8 cellular contexts compared by ENCODE assay signal in genomic region chr17:73156166-73156840, GRCh38. TPM values are rescaled to one million over a fixed set of nuclear protein-coding genes. Genes with fewer than 3 reads are reported as not detected.
DNase-seq lines count a peak whose midpoint lies in the region; ATAC-seq and TF ChIP-seq lines count a peak whose summit lies in the region.

No MANE protein-coding gene starts in this region.

- H3K4me1 ChIP-seq in PC-3 (ENCODE audit: insufficient read depth, low read length) (peaks cover 3% of the 10 kb centered on the region; the same call in 1 of the 2 replicates), foreskin keratinocyte (no peaks in the 10 kb centered on the region), osteoblast (ENCODE audit: insufficient read depth, low read length) (no peaks in the 10 kb centered on the region), tibial nerve (peaks cover 0 to 17% (median 0%) of the 10 kb centered on the region in 4 donors)

- no peaks in the 10 kb centered on the region for H3K9me3 Mint-ChIP-seq in activated T-helper 1 cell treated with anti-CD3 and anti-CD28 coated beads, Interleukin-12 subunit alpha, Interleukin-12 subunit beta, Interleukin-2, Interleukin-4 antibody, amounts not matched to agents 30 ng/mL and 10 ng/mL and 1 ng/mL, durations not matched to agents 14 hours and 24 hours and 36 hours

- H3K27ac ChIP-seq in PC-3 (ENCODE audit: low read length) (no peak overlapping the region), foreskin keratinocyte (no peak overlapping the region), osteoblast (ENCODE audit: low read depth, low read length) (no peak overlapping the region), tibial nerve (no peak overlapping the region)

- H3K4me2 ChIP-seq in PC-3 (ENCODE audit: low read length) (peak overlapping the region; percentile 52), osteoblast (ENCODE audit: insufficient read depth, low read length) (peak overlapping the region; percentile 49)

- H3K9me3 ChIP-seq in PC-3 (ENCODE audit: low read length), result no peaks in the 10 kb centered on the region
- no peaks in the 10 kb centered on the region for H3K9me3 ChIP-seq in osteoblast (ENCODE audit: low read depth, low read length)
- H3K9me3 ChIP-seq in tibial nerve, result no peaks in the 10 kb centered on the region

- H3K27me3 ChIP-seq in PC-3 (ENCODE audit: low read length) (0 out of 2 replicates have a peak, but pooled peaks cover 3% of the 10 kb centered on the region), foreskin keratinocyte (peaks cover 18% of the 10 kb centered on the region), osteoblast (ENCODE audit: insufficient read depth, low read length) (peaks cover 9% of the 10 kb centered on the region), tibial nerve (peaks cover 0 to 19% of the 10 kb centered on the region in 2 donors)

- H3K4me1 Mint-ChIP-seq in activated T-helper 1 cell treated with anti-CD3 and anti-CD28 coated beads, Interleukin-12 subunit alpha, Interleukin-12 subunit beta, Interleukin-2, Interleukin-4 antibody, amounts not matched to agents 30 ng/mL and 10 ng/mL and 1 ng/mL, durations not matched to agents 14 hours and 24 hours and 36 hours (ENCODE audit: low read depth), result no peaks in the 10 kb centered on the region

- 21 to 29% methylated on average over 22 of the region's 22 CpGs for WGBS in tibial nerve, 2 donors

- no peak overlapping the region for H3K27ac Mint-ChIP-seq in activated T-helper 1 cell treated with anti-CD3 and anti-CD28 coated beads, Interleukin-12 subunit alpha, Interleukin-12 subunit beta, Interleukin-2, Interleukin-4 antibody, amounts not matched to agents 30 ng/mL and 10 ng/mL and 1 ng/mL, durations not matched to agents 14 hours and 24 hours and 36 hours

- POLR2A ChIA-PET in PC-3 (lab: Charles Lee; ENCODE audit: unreplicated experiment), result interaction anchor here (0.6 kb wide), 1 partner anchor 8 kb away, joined by 22 read pairs; no protein-coding TSS in a partner anchor

- no TSS peak for BruUV-seq in PC-3 (replicated peaks; lab: Mats Ljungman, UMichigan)

- no peak overlapping the region for H3K9ac ChIP-seq in PC-3 (ENCODE audit: low read length)

- DNase-seq in DMS 273 (lab: John Stamatoyannopoulos, UW; ENCODE audit: unreplicated experiment), result peak; percentile 96
- peak; percentile 58 for DNase-seq in HK-2 (ENCODE audit: unreplicated experiment)
- peak; percentile 77 for DNase-seq in PC-3
- peak; percentile 35 for DNase-seq in activated T-helper 1 cell treated with anti-CD3 and anti-CD28 coated beads, Interleukin-12 subunit alpha, Interleukin-12 subunit beta, Interleukin-2, Interleukin-4 antibody, amounts not matched to agents 30 ng/mL and 10 ng/mL and 1 ng/mL, durations not matched to agents 14 hours and 24 hours and 36 hours (ENCODE audit: low spot score)
- peak in 1 of 2 donors; percentile 39 for DNase-seq in foreskin keratinocyte
- DNase-seq in osteoblast (ENCODE audit: insufficient read length, low spot score, missing footprints), result peak; percentile 97
- DNase-seq in tibial nerve (ENCODE audit: low spot score in 2 of 2), result peak; percentile 56 to 73

- peak; percentile 92 for TF ChIP-seq CTCF in PC-3 (conservative IDR thresholded peaks at IDR 0.05; ENCODE audit: low read depth, low read length)
- peak; percentile 84 for TF ChIP-seq CTCF in foreskin keratinocyte (conservative IDR thresholded peaks at IDR 0.05)
- peak; percentile 79 for TF ChIP-seq CTCF in osteoblast (IDR thresholded peaks at IDR 0.05; ENCODE audit: extremely low read depth, low read depth, low read length)
- TF ChIP-seq CTCF in tibial nerve (IDR thresholded peaks at IDR 0.05), result peak; percentile 73 to 85 (median 82)

- TF ChIP-seq POLR2A in tibial nerve (IDR thresholded peaks at IDR 0.05), result no peak

- H4K20me1 ChIP-seq in PC-3 (ENCODE audit: low read length) (no peaks in the 10 kb centered on the region), osteoblast (ENCODE audit: insufficient read depth, low read length) (no peaks in the 10 kb centered on the region)

- no peak overlapping the region for H3K4me3 Mint-ChIP-seq in activated T-helper 1 cell treated with anti-CD3 and anti-CD28 coated beads, Interleukin-12 subunit alpha, Interleukin-12 subunit beta, Interleukin-2, Interleukin-4 antibody, amounts not matched to agents 30 ng/mL and 10 ng/mL and 1 ng/mL, durations not matched to agents 14 hours and 24 hours and 36 hours

- no peak for TF ChIP-seq EP300 in tibial nerve (IDR thresholded peaks at IDR 0.05)

- H3K79me2 ChIP-seq in PC-3 (ENCODE audit: low read length), result no peaks in the 10 kb centered on the region
- H3K79me2 ChIP-seq in osteoblast (ENCODE audit: insufficient read depth, low read length), result no peaks in the 10 kb centered on the region

- peaks cover 23% of the 10 kb centered on the region for H3K27me3 Mint-ChIP-seq in activated T-helper 1 cell treated with anti-CD3 and anti-CD28 coated beads, Interleukin-12 subunit alpha, Interleukin-12 subunit beta, Interleukin-2, Interleukin-4 antibody, amounts not matched to agents 30 ng/mL and 10 ng/mL and 1 ng/mL, durations not matched to agents 14 hours and 24 hours and 36 hours (ENCODE audit: insufficient read depth)

- no peaks in the 10 kb centered on the region for H3F3A ChIP-seq in PC-3 (ENCODE audit: low read length, unreplicated experiment)

- no peaks in the 10 kb centered on the region for H3K9me2 ChIP-seq in PC-3 (replicated peaks; ENCODE audit: low read length)

- H3K36me3 ChIP-seq in PC-3 (ENCODE audit: low read depth, low read length) (no peaks in the 10 kb centered on the region), osteoblast (ENCODE audit: insufficient read depth, low read length) (no peaks in the 10 kb centered on the region), tibial nerve (no peaks in the 10 kb centered on the region)

- intact Hi-C loops in PC-3 (cut with micrococcal nuclease), result loop anchor here (1.0 kb wide), 3 partner anchors 153 to 428 kb away; no protein-coding TSS in a partner anchor
- intact Hi-C loops in activated T-helper 1 cell treated with anti-CD3 and anti-CD28 coated beads, Interleukin-12 subunit alpha, Interleukin-12 subunit beta, Interleukin-2, Interleukin-4 antibody, amounts not matched to agents 30 ng/mL and 10 ng/mL and 1 ng/mL, durations not matched to agents 14 hours and 24 hours and 36 hours (cut with micrococcal nuclease), result loop anchor here (1.0 kb wide), 3 partner anchors 170 to 599 kb away; no protein-coding TSS in a partner anchor

- H3K4me3 ChIP-seq in PC-3 (ENCODE audit: low read length) (no peak overlapping the region), osteoblast (ENCODE audit: insufficient read depth, low read length) (no peak overlapping the region), tibial nerve (no peak overlapping the region)

- H2AFZ ChIP-seq in PC-3 (ENCODE audit: low read length) (peak overlapping the region; percentile 79), osteoblast (ENCODE audit: low read length) (peak overlapping the region; percentile 88)

- CTCF ChIA-PET in PC-3 (lab: Charles Lee), result interaction anchor here (0.5 to 2.2 kb wide), 10 partner anchors 33 to 599 kb away, joined by 3 to 26 read pairs (median 6); no protein-coding TSS in a partner anchor

- H3K36me3 Mint-ChIP-seq in activated T-helper 1 cell treated with anti-CD3 and anti-CD28 coated beads, Interleukin-12 subunit alpha, Interleukin-12 subunit beta, Interleukin-2, Interleukin-4 antibody, amounts not matched to agents 30 ng/mL and 10 ng/mL and 1 ng/mL, durations not matched to agents 14 hours and 24 hours and 36 hours (ENCODE audit: low read depth), result no peaks in the 10 kb centered on the region

- ATAC-seq in GM21360 (IDR thresholded peaks at IDR 0.05; ENCODE audit: unreplicated experiment) (peak; percentile 63), PC-3 (peak; percentile 95), foreskin keratinocyte (peak; percentile 96)

RNA-seq across cellular contexts. Expression of gene SSTR2, which starts 8.5 kb away (rescaled TPM):
- not detected in 2 replicates for total RNA-seq in PC-3 (2014; rRNA removed)
- 0.29 and 0.44 TPM in 2 replicates for total RNA-seq in activated T-helper 1 cell treated with anti-CD3 and anti-CD28 coated beads, Interleukin-12 subunit alpha, Interleukin-12 subunit beta, Interleukin-2, Interleukin-4 antibody, amounts not matched to agents 30 ng/mL and 10 ng/mL and 1 ng/mL, durations not matched to agents 14 hours and 24 hours and 36 hours
- not detected in 2 replicates for total RNA-seq in foreskin keratinocyte
- polyA plus RNA-seq in foreskin keratinocyte, result not detected in 2 replicates
- total RNA-seq in osteoblast, result under 0.01 TPM in 2 replicates
- total RNA-seq in tibial nerve, result 1 to 10 TPM; 1.5 to 2.4 (median 1.9) TPM

RNA-seq across cellular contexts. Expression of gene COG1, which starts 36.6 kb away (rescaled TPM):
- total RNA-seq in PC-3 (2014; rRNA removed) (24.1 and 31.6 TPM in 2 replicates), foreskin keratinocyte (17.0 and 17.6 TPM in 2 replicates), osteoblast (21.5 and 23.2 TPM in 2 replicates), tibial nerve (10 to 100 TPM; 23.6 to 46.2 (median 28.6) TPM)
- 34.3 and 37.1 TPM in 2 replicates for total RNA-seq in activated T-helper 1 cell treated with anti-CD3 and anti-CD28 coated beads, Interleukin-12 subunit alpha, Interleukin-12 subunit beta, Interleukin-2, Interleukin-4 antibody, amounts not matched to agents 30 ng/mL and 10 ng/mL and 1 ng/mL, durations not matched to agents 14 hours and 24 hours and 36 hours
- polyA plus RNA-seq in foreskin keratinocyte, result 15.1 and 17.9 TPM in 2 replicates
